ENCODE assay signal across 9 cellular contexts in genomic region chr2:135986507-135986906, GRCh38. TPM values are rescaled to one million over a fixed set of nuclear protein-coding genes. Genes with fewer than 3 reads are reported as not detected.
DNase-seq lines count a peak whose midpoint lies in the region; ATAC-seq and TF ChIP-seq lines count a peak whose summit lies in the region.
"Had no signal": no experiment of that assay in that cellular context is flagged by ENCODE, and none has a peak within 500 bp of the region (broad histone marks: within the 10 kb centered on the region; RNA-seq: fewer than 3 reads in every experiment).

No MANE protein-coding gene starts in this region.

- 85 to 95% methylated on average over 5 of the region's 5 CpGs for WGBS in GM23248 (ENCODE audit: low coverage in 1 of 2, low lambda C conversion rate in 2 of 2, missing lambda C conversion rate in 2 of 2), 2 experiments
- 97 to 99% methylated on average over 5 of the region's 5 CpGs for WGBS in upper lobe of left lung, 2 donors

- H3K4me3 ChIP-seq in CD8-positive, alpha-beta memory T cell (ENCODE audit: low read length): no peak overlapping the region
- no peak overlapping the region for H3K4me3 ChIP-seq in GM23248
- no peak overlapping the region for H3K4me3 ChIP-seq in upper lobe of left lung

- peaks cover 0 to 26% (median 6%) of the 10 kb centered on the region in 3 donors for H3K36me3 Mint-ChIP-seq in CD8-positive, alpha-beta memory T cell
- peaks cover 46% of the 10 kb centered on the region for H3K36me3 Mint-ChIP-seq in activated T-helper 17 cell treated with anti-CD3 and anti-CD28 coated beads, Interleukin-2, amount 50 U/mL, for 72 hours (ENCODE audit: low read depth)
- H3K36me3 Mint-ChIP-seq in natural killer cell (no peaks in the 10 kb centered on the region), Calu3 (ENCODE audit: insufficient read depth, unreplicated experiment) (peaks cover 34% of the 10 kb centered on the region)

- POLR2A ChIA-PET in CD8-positive, alpha-beta memory T cell (lab: Charles Lee): interaction anchor here (1.0 to 1.3 kb wide), 3 partner anchors 11 to 131 kb away, joined by 3 read pairs; no protein-coding TSS in a partner anchor

- TF ChIP-seq CTCF in natural killer cell (IDR thresholded peaks at IDR 0.05) (no peak), Calu3 (IDR thresholded peaks at IDR 0.05; ENCODE audit: unreplicated experiment) (no peak), upper lobe of left lung (IDR thresholded peaks at IDR 0.05) (no peak)

- no peak overlapping the region for H3K27ac ChIP-seq in CD8-positive, alpha-beta memory T cell (ENCODE audit: low read depth, low read length)
- H3K27ac ChIP-seq in GM23248 (no peak overlapping the region), upper lobe of left lung (peak overlapping the region in 1 of 4 donors; percentile 98)

- peaks cover 0 to 2% (median 0%) of the 10 kb centered on the region in 5 donors for H3K9me3 Mint-ChIP-seq in CD8-positive, alpha-beta memory T cell
- peaks cover 4% of the 10 kb centered on the region for H3K9me3 Mint-ChIP-seq in activated T-helper 17 cell treated with anti-CD3 and anti-CD28 coated beads, Interleukin-2, amount 50 U/mL, for 72 hours
- H3K9me3 Mint-ChIP-seq in natural killer cell (no peaks in the 10 kb centered on the region), Calu3 (ENCODE audit: low read depth, unreplicated experiment) (no peaks in the 10 kb centered on the region)

- 0 out of 2 replicates have a peak, but pooled peaks cover 3% of the 10 kb centered on the region for H3F3A ChIP-seq in GM23248 (ENCODE audit: insufficient read depth)

- no peak for DNase-seq in CD8-positive, alpha-beta memory T cell
- DNase-seq in GM23248: no peak
- DNase-seq in natural killer cell: no peak
- no peak for DNase-seq in Calu3
- no peak for DNase-seq in upper lobe of left lung
- DNase-seq: NCI-H1048 had no signal

- H3K4me1 ChIP-seq in CD8-positive, alpha-beta memory T cell (ENCODE audit: insufficient read depth, low read length): peaks cover 21% of the 10 kb centered on the region
- H3K4me1 ChIP-seq in GM23248 (ENCODE audit: insufficient read depth) (peaks cover 14% of the 10 kb centered on the region), upper lobe of left lung (peaks cover 13 to 15% (median 14%) of the 10 kb centered on the region in 4 donors)

- H3K27me3 Mint-ChIP-seq in CD8-positive, alpha-beta memory T cell: no peaks in the 10 kb centered on the region
- H3K27me3 Mint-ChIP-seq in activated T-helper 17 cell treated with anti-CD3 and anti-CD28 coated beads, Interleukin-2, amount 50 U/mL, for 72 hours: no peaks in the 10 kb centered on the region
- no peaks in the 10 kb centered on the region for H3K27me3 Mint-ChIP-seq in natural killer cell (ENCODE audit: low read depth in 2 of 2)
- H3K27me3 Mint-ChIP-seq in Calu3 (ENCODE audit: unreplicated experiment): no peaks in the 10 kb centered on the region

- no peaks in the 10 kb centered on the region for H3K27me3 ChIP-seq in CD8-positive, alpha-beta memory T cell (ENCODE audit: insufficient read depth, low read length, poor library complexity, severe bottlenecking)
- H3K27me3 ChIP-seq in GM23248 (replicated peaks; ENCODE audit: insufficient read depth) (no peaks in the 10 kb centered on the region), upper lobe of left lung (no peaks in the 10 kb centered on the region)
- H3K27me3 ChIP-seq: dorsolateral prefrontal cortex had no signal

- H3K9ac ChIP-seq in GM23248: no peak overlapping the region

- no peak for TF ChIP-seq EP300 in upper lobe of left lung (IDR thresholded peaks at IDR 0.05)

- TF ChIP-seq POLR2A in upper lobe of left lung (IDR thresholded peaks at IDR 0.05): no peak

- H3K4me3 Mint-ChIP-seq in CD8-positive, alpha-beta memory T cell: peak overlapping the region; percentile 95 to 98 (median 98)
- peak overlapping the region; percentile 97 for H3K4me3 Mint-ChIP-seq in activated T-helper 17 cell treated with anti-CD3 and anti-CD28 coated beads, Interleukin-2, amount 50 U/mL, for 72 hours
- H3K4me3 Mint-ChIP-seq in natural killer cell: peak overlapping the region; percentile 95
- no peak overlapping the region for H3K4me3 Mint-ChIP-seq in Calu3 (ENCODE audit: low read depth, unreplicated experiment)

- H3K79me2 ChIP-seq in GM23248 (ENCODE audit: insufficient read depth): peaks cover 36% of the 10 kb centered on the region

- in situ Hi-C loops in GM23248 (cut with MboI): no loop called here

- intact Hi-C loops in natural killer cell (cut with micrococcal nuclease) (no loop called here), Calu3 (cut with micrococcal nuclease; ENCODE audit: unreplicated experiment) (no loop called here)

- no peak for ATAC-seq in activated T-helper 17 cell treated with anti-CD3 and anti-CD28 coated beads, Interleukin-2, amount 50 U/mL, for 72 hours (replicated peaks)
- ATAC-seq in natural killer cell (no peak), upper lobe of left lung (ENCODE audit: low FRiP score in 2 of 2) (no peak), GM19035 (IDR thresholded peaks at IDR 0.05; ENCODE audit: unreplicated experiment) (no peak)

- no peak overlapping the region for H3K4me2 ChIP-seq in GM23248 (ENCODE audit: unreplicated experiment)

- no peaks in the 10 kb centered on the region for H3K9me3 ChIP-seq in CD8-positive, alpha-beta memory T cell (ENCODE audit: low read length)
- H3K9me3 ChIP-seq in GM23248 (ENCODE audit: low read depth) (no peaks in the 10 kb centered on the region), upper lobe of left lung (no peaks in the 10 kb centered on the region)

- H3K36me3 ChIP-seq in CD8-positive, alpha-beta memory T cell (ENCODE audit: insufficient read depth, low read length): no peaks in the 10 kb centered on the region
- H3K36me3 ChIP-seq in GM23248 (ENCODE audit: low read depth) (peaks cover 16% of the 10 kb centered on the region; the same call in 1 of the 2 replicates), upper lobe of left lung (peaks cover 0 to 13% (median 0%) of the 10 kb centered on the region in 4 donors)

- CTCF ChIA-PET in CD8-positive, alpha-beta memory T cell (lab: Charles Lee): interaction anchor here (1.3 to 1.7 kb wide), 3 partner anchors 19 to 132 kb away, joined by 3 to 5 read pairs (median 4); no protein-coding TSS in a partner anchor
- CTCF ChIA-PET in Calu3 (lab: Charles Lee): interaction anchor here (0.6 kb wide), 1 partner anchor 21 kb away, joined by 6 read pairs; no protein-coding TSS in a partner anchor

- H4K20me1 ChIP-seq in GM23248 (ENCODE audit: insufficient read depth): no peaks in the 10 kb centered on the region

- peaks cover 21 to 48% (median 46%) of the 10 kb centered on the region in 3 donors for H3K4me1 Mint-ChIP-seq in CD8-positive, alpha-beta memory T cell
- peaks cover 23% of the 10 kb centered on the region for H3K4me1 Mint-ChIP-seq in activated T-helper 17 cell treated with anti-CD3 and anti-CD28 coated beads, Interleukin-2, amount 50 U/mL, for 72 hours
- peaks cover 16 to 20% of the 10 kb centered on the region in 2 donors for H3K4me1 Mint-ChIP-seq in natural killer cell
- no peaks in the 10 kb centered on the region for H3K4me1 Mint-ChIP-seq in Calu3 (ENCODE audit: low read depth, unreplicated experiment)

- no peaks in the 10 kb centered on the region for H3K9me2 ChIP-seq in GM23248 (ENCODE audit: insufficient read depth)

- peak overlapping the region; percentile 91 for H2AFZ ChIP-seq in GM23248

- BruUV-seq in Calu3 (replicated peaks; lab: Mats Ljungman, UMichigan): no TSS peak

- peak overlapping the region in 7 of 8 donors; percentile 90 to 100 (median 99) for H3K27ac Mint-ChIP-seq in CD8-positive, alpha-beta memory T cell
- H3K27ac Mint-ChIP-seq in activated T-helper 17 cell treated with anti-CD3 and anti-CD28 coated beads, Interleukin-2, amount 50 U/mL, for 72 hours: peak overlapping the region; percentile 100
- H3K27ac Mint-ChIP-seq in natural killer cell (peak overlapping the region; percentile 87 to 93), Calu3 (ENCODE audit: unreplicated experiment) (no peak overlapping the region)

RNA-seq across cellular contexts. Expression of gene DARS1, which starts 1.1 kb away (rescaled TPM):
- total RNA-seq in CD8-positive, alpha-beta memory T cell: 100 to 1,000 TPM; 143 to 146 TPM
- 102 TPM for polyA plus RNA-seq in CD8-positive, alpha-beta memory T cell
- 121 and 144 TPM in 2 replicates for total RNA-seq in GM23248 (2014; rRNA removed; shearing (Covaris generic))
- polyA plus RNA-seq in GM23248 (2016; fragmentation: Nextera tagmentation; extraction: Ambion mirVana): 109 and 111 TPM in 2 replicates
- 100 to 1,000 TPM; 170 to 262 TPM for total RNA-seq in activated T-helper 17 cell treated with anti-CD3 and anti-CD28 coated beads, Interleukin-2, amount 50 U/mL, for 72 hours
- total RNA-seq in natural killer cell (10 to 100 TPM; 28.4 to 31.3 (median 30.3) TPM), Calu3 (2022) (57.5 and 63.3 TPM in 2 replicates), upper lobe of left lung (10 to 100 TPM; 38.5 to 68.1 (median 51.9) TPM)
